In genomic region chr11:129951201-129951882, GRCh38 we compare ENCODE assay signal across 1 cellular context.
TF ChIP-seq lines count a peak whose summit lies in the region.

No MANE protein-coding gene starts in this region.

TF ChIP-seq in WTC11, 78 proteins besides CTCF, POLR2A, EP300 and RAD21 (continued from another document):
- TF ChIP-seq, protein P1, sequence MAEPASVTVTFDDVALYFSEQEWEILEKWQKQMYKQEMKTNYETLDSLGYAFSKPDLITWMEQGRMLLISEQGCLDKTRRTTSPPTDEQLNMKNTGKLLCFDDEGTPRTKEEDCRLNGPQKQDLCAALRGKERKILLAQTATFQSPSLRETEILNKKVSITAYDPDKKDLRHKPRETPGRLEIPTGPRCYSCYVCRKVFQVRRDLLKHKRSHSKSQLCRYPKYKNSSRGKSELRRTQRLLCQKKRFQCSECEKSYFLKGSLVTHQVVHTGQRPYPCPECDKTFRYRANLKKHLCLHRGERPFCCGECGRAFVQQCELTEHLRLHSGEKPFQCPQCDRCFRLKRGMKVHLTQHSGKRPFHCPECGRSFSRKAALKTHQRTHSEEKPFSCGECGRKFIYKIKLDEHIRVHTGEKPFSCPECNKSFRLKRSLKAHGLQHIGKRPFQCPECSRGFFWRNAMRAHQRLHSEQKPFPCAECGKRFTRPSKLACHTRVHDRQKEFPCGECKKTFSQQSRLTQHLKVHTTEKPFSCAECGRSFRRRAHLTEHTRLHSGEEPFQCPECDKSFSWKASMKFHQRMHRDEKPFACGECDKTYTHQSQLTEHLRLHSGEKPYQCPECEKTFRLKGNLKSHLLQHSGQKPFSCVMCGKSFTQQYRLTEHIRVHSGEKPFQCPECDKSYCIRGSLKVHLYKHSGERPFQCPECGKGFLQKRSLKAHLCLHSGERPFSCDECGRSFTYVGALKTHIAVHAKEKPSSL (CRISPR knock-in tag; conservative IDR thresholded peaks at IDR 0.05), result no peak
- TF ChIP-seq NFE2L1 (CRISPR knock-in tag; IDR thresholded peaks at IDR 0.05) (no peak), TCF7 (CRISPR knock-in tag; IDR thresholded peaks at IDR 0.05; ENCODE audit: low read depth) (no peak), TP53 (CRISPR knock-in tag; IDR thresholded peaks at IDR 0.05) (no peak), ZNF396 (CRISPR knock-in tag; IDR thresholded peaks at IDR 0.05; ENCODE audit: borderline replicate concordance) (no peak), GABPB1 (CRISPR knock-in tag; IDR thresholded peaks at IDR 0.05) (no peak), SP1 (CRISPR knock-in tag; conservative IDR thresholded peaks at IDR 0.05) (no peak), ZBTB43 (CRISPR knock-in tag; IDR thresholded peaks at IDR 0.05) (no peak), NFYB (CRISPR knock-in tag; conservative IDR thresholded peaks at IDR 0.05; ENCODE audit: low read depth) (no peak), RELA (CRISPR knock-in tag; IDR thresholded peaks at IDR 0.05; ENCODE audit: borderline replicate concordance) (no peak)
- TF ChIP-seq, protein P2, sequence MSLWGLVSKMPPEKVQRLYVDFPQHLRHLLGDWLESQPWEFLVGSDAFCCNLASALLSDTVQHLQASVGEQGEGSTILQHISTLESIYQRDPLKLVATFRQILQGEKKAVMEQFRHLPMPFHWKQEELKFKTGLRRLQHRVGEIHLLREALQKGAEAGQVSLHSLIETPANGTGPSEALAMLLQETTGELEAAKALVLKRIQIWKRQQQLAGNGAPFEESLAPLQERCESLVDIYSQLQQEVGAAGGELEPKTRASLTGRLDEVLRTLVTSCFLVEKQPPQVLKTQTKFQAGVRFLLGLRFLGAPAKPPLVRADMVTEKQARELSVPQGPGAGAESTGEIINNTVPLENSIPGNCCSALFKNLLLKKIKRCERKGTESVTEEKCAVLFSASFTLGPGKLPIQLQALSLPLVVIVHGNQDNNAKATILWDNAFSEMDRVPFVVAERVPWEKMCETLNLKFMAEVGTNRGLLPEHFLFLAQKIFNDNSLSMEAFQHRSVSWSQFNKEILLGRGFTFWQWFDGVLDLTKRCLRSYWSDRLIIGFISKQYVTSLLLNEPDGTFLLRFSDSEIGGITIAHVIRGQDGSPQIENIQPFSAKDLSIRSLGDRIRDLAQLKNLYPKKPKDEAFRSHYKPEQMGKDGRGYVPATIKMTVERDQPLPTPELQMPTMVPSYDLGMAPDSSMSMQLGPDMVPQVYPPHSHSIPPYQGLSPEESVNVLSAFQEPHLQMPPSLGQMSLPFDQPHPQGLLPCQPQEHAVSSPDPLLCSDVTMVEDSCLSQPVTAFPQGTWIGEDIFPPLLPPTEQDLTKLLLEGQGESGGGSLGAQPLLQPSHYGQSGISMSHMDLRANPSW (CRISPR knock-in tag; conservative IDR thresholded peaks at IDR 0.05; ENCODE audit: low read depth), result no peak
- TF ChIP-seq, protein P3, sequence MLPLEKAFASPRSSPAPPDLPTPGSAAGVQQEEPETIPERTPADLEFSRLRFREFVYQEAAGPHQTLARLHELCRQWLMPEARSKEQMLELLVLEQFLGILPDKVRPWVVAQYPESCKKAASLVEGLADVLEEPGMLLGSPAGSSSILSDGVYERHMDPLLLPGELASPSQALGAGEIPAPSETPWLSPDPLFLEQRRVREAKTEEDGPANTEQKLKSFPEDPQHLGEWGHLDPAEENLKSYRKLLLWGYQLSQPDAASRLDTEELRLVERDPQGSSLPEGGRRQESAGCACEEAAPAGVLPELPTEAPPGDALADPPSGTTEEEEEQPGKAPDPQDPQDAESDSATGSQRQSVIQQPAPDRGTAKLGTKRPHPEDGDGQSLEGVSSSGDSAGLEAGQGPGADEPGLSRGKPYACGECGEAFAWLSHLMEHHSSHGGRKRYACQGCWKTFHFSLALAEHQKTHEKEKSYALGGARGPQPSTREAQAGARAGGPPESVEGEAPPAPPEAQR (CRISPR knock-in tag; IDR thresholded peaks at IDR 0.05), result no peak
